1 cellular context compared by ENCODE assay signal in genomic region chr6:41768545-41769308, GRCh38.
TF ChIP-seq lines count a peak whose summit lies in the region.

No MANE protein-coding gene starts in this region.

TF ChIP-seq in HepG2, 621 proteins besides CTCF, POLR2A, EP300 and RAD21 (continued from another document and continues in another):
- TF ChIP-seq RNF219 (CRISPR knock-in tag; IDR thresholded peaks at IDR 0.05) = no peak
- TF ChIP-seq PLSCR1 (CRISPR knock-in tag; IDR thresholded peaks at IDR 0.05; ENCODE audit: borderline replicate concordance) = no peak
- no peak for TF ChIP-seq ZKSCAN1 (IDR thresholded peaks at IDR 0.05; ENCODE audit: low read length)
- no peak for TF ChIP-seq KDM3A (CRISPR knock-in tag; IDR thresholded peaks at IDR 0.05; ENCODE audit: low read depth)
- peak; percentile 76 for TF ChIP-seq SAP130 (CRISPR knock-in tag; IDR thresholded peaks at IDR 0.05; ENCODE audit: low read depth)
- no peak for TF ChIP-seq ZNF691 (CRISPR knock-in tag; IDR thresholded peaks at IDR 0.05; ENCODE audit: borderline replicate concordance, low read depth)
- peak; percentile 87 for TF ChIP-seq ZBTB38 (CRISPR knock-in tag; IDR thresholded peaks at IDR 0.05)
- no peak for TF ChIP-seq KDM4B (CRISPR knock-in tag; IDR thresholded peaks at IDR 0.05)
- TF ChIP-seq MAFF (IDR thresholded peaks at IDR 0.05; ENCODE audit: low read depth, low read length) = no peak
- TF ChIP-seq BRD4 (CRISPR knock-in tag; IDR thresholded peaks at IDR 0.05) = peak; percentile 48; the same call in 1 of the 2 replicates
- TF ChIP-seq ZMYM2 (CRISPR knock-in tag; IDR thresholded peaks at IDR 0.05) = peak; percentile 71
- no peak for TF ChIP-seq NFATC3 (CRISPR knock-in tag; IDR thresholded peaks at IDR 0.05)
- TF ChIP-seq CREB3 (CRISPR knock-in tag; IDR thresholded peaks at IDR 0.05) = 0 out of 2 replicates have a peak, but pooled peaks have one; percentile 12
- no peak for TF ChIP-seq ZBTB21 (CRISPR knock-in tag; IDR thresholded peaks at IDR 0.05)
- no peak for TF ChIP-seq GLMP (CRISPR knock-in tag; IDR thresholded peaks at IDR 0.05; ENCODE audit: borderline replicate concordance)
- no peak for TF ChIP-seq AGO2 (optimal IDR thresholded peaks at IDR 0.05; ENCODE audit: low read depth, low read length)
- TF ChIP-seq SKI (IDR thresholded peaks at IDR 0.05; ENCODE audit: partially characterized antibody) = no peak
- no peak for TF ChIP-seq REXO4 (CRISPR knock-in tag; IDR thresholded peaks at IDR 0.05; ENCODE audit: borderline replicate concordance)
- no peak for TF ChIP-seq GPBP1L1 (CRISPR knock-in tag; IDR thresholded peaks at IDR 0.05)
- 0 out of 2 replicates have a peak, but pooled peaks have one; percentile 50 for TF ChIP-seq GFI1 (CRISPR knock-in tag; IDR thresholded peaks at IDR 0.05; ENCODE audit: borderline replicate concordance)
- TF ChIP-seq ZNF605 (CRISPR knock-in tag; IDR thresholded peaks at IDR 0.05) = no peak; the same call in 1 of the 2 replicates
- peak; percentile 66 for TF ChIP-seq XRCC5 (optimal IDR thresholded peaks at IDR 0.05; ENCODE audit: low read length)
- peak; percentile 29; the same call in 1 of the 2 replicates for TF ChIP-seq HOXA3 (CRISPR knock-in tag; IDR thresholded peaks at IDR 0.05)
- no peak for TF ChIP-seq ZSCAN12 (CRISPR knock-in tag; IDR thresholded peaks at IDR 0.05)
- peak; percentile 89 for TF ChIP-seq HNRNPL (IDR thresholded peaks at IDR 0.05; ENCODE audit: low read depth, low read length)
- no peak for TF ChIP-seq ARHGAP35 (CRISPR knock-in tag; IDR thresholded peaks at IDR 0.05; ENCODE audit: borderline replicate concordance)
- TF ChIP-seq ZNF800 (CRISPR knock-in tag; IDR thresholded peaks at IDR 0.05) = no peak
- no peak for TF ChIP-seq CBFB (CRISPR knock-in tag; IDR thresholded peaks at IDR 0.05)
- TF ChIP-seq KLF16 (CRISPR knock-in tag; IDR thresholded peaks at IDR 0.05) = no peak
- TF ChIP-seq ZNF180 (CRISPR knock-in tag; IDR thresholded peaks at IDR 0.05; ENCODE audit: borderline replicate concordance, low read depth) = no peak
- no peak for TF ChIP-seq HNRNPLL (IDR thresholded peaks at IDR 0.05; ENCODE audit: low read depth, low read length, poor library complexity, severe bottlenecking)
- TF ChIP-seq TBX2 (CRISPR knock-in tag; IDR thresholded peaks at IDR 0.05; ENCODE audit: borderline replicate concordance) = peak; percentile 91
- no peak for TF ChIP-seq KLF15 (CRISPR knock-in tag; IDR thresholded peaks at IDR 0.05; ENCODE audit: borderline replicate concordance)
- no peak for TF ChIP-seq CEBPB (IDR thresholded peaks at IDR 0.05; ENCODE audit: borderline replicate concordance, low read depth, low read length)
- peak; percentile 72 for TF ChIP-seq PRDM10 (CRISPR knock-in tag; IDR thresholded peaks at IDR 0.05; ENCODE audit: low read depth)
- no peak for TF ChIP-seq RARG (CRISPR knock-in tag; IDR thresholded peaks at IDR 0.05; ENCODE audit: low read depth)
- no peak for TF ChIP-seq ZNF296 (CRISPR knock-in tag; conservative IDR thresholded peaks at IDR 0.05)
- TF ChIP-seq ZNF672 (CRISPR knock-in tag; IDR thresholded peaks at IDR 0.05) = no peak
- peak; percentile 43; the same call in 1 of the 2 replicates for TF ChIP-seq KDM5B (CRISPR knock-in tag; IDR thresholded peaks at IDR 0.05; ENCODE audit: borderline replicate concordance)
- TF ChIP-seq SALL1 (CRISPR knock-in tag; IDR thresholded peaks at IDR 0.05) = peak; percentile 50
- TF ChIP-seq ZNF577 (CRISPR knock-in tag; IDR thresholded peaks at IDR 0.05; ENCODE audit: borderline replicate concordance, low read depth) = no peak
- TF ChIP-seq RBM22 (optimal IDR thresholded peaks at IDR 0.05; ENCODE audit: low read length) = no peak
- no peak for TF ChIP-seq ZNF274 (CRISPR knock-in tag; IDR thresholded peaks at IDR 0.05)
- TF ChIP-seq CENPBD1 (CRISPR knock-in tag; IDR thresholded peaks at IDR 0.05; ENCODE audit: borderline replicate concordance, low read depth) = no peak
- no peak for TF ChIP-seq NFYC (CRISPR knock-in tag; IDR thresholded peaks at IDR 0.05)
- no peak for TF ChIP-seq BRF2 (CRISPR knock-in tag; IDR thresholded peaks at IDR 0.05)
- peak; percentile 78 for TF ChIP-seq ELF1 (CRISPR knock-in tag; IDR thresholded peaks at IDR 0.05)
- no peak for TF ChIP-seq SNRNP70 (IDR thresholded peaks at IDR 0.05; ENCODE audit: low read depth, low read length)
- no peak for TF ChIP-seq SMARCC2 (IDR thresholded peaks at IDR 0.05)
- TF ChIP-seq PPARG (CRISPR knock-in tag; conservative IDR thresholded peaks at IDR 0.05) = 0 out of 2 replicates have a peak, but pooled peaks have one; percentile 28
- peak; percentile 49 for TF ChIP-seq ZNF331 (CRISPR knock-in tag; IDR thresholded peaks at IDR 0.05)
- no peak for TF ChIP-seq HDAC1 (CRISPR knock-in tag; IDR thresholded peaks at IDR 0.05)
- TF ChIP-seq ATF7 (IDR thresholded peaks at IDR 0.05) = no peak
- TF ChIP-seq ATF7 (CRISPR knock-in tag; IDR thresholded peaks at IDR 0.05) = no peak
- peak; percentile 82 for TF ChIP-seq BCL6 (CRISPR knock-in tag; IDR thresholded peaks at IDR 0.05)
